17 cellular contexts compared by ENCODE assay signal in the genomic region with DNA sequence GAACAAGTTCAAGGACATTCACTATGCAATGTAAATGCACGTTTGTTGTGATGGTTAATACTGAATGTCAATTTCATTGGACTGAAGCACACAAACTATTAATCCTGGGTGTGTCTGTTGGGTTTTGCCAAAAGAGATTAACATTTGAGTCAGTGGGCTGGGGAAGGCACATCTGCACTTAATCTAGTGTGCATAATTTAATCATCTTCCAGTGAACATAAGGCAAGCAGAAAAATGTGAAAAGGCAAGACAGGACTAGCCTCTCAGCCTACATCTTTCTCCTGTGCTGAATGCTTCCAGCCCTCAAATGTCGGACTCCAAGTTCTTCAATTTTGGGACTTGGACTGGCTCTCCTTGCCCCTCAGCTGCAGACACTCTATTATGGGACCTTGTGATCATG. TPM values are rescaled to one million over a fixed set of nuclear protein-coding genes. Genes with fewer than 3 reads are reported as not detected.
DNase-seq lines count a peak whose midpoint lies in the region; ATAC-seq and TF ChIP-seq lines count a peak whose summit lies in the region.
"Had no signal": no experiment of that assay in that cellular context is flagged by ENCODE, and none has a peak within 500 bp of the region (broad histone marks: within the 10 kb centered on the region; RNA-seq: fewer than 3 reads in every experiment).

No MANE protein-coding gene starts in this region.

- no peak for TF ChIP-seq EP300 in sigmoid colon (IDR thresholded peaks at IDR 0.05)

- no peak overlapping the region for H3K9ac ChIP-seq in adipocyte (ENCODE audit: low read length)
- H3K9ac ChIP-seq: BLaER1 treated with 17β-estradiol and CSF1 and Interleukin-3, amounts not matched to agents 10 nM and 100 nM; GM23248 had no signal

- TF ChIP-seq POLR2A in sigmoid colon (IDR thresholded peaks at IDR 0.05): no peak

- no peak for ATAC-seq in foreskin keratinocyte
- ATAC-seq: GM12878 had no signal

- H3K27me3 ChIP-seq in adipocyte (replicated peaks; ENCODE audit: control insufficient read depth, insufficient read depth, low read length) (no peaks in the 10 kb centered on the region), foreskin keratinocyte (no peaks in the 10 kb centered on the region), sigmoid colon (no peaks in the 10 kb centered on the region)
- H3K27me3 ChIP-seq: BLaER1 treated with 17β-estradiol and CSF1 and Interleukin-3, amounts not matched to agents 10 nM and 100 nM had no signal

- H3K4me1 ChIP-seq in adipocyte (ENCODE audit: control insufficient read depth, insufficient read depth, low read length) (no peaks in the 10 kb centered on the region), foreskin keratinocyte (peaks cover 9% of the 10 kb centered on the region), sigmoid colon (no peaks in the 10 kb centered on the region)

- H3K4me3 ChIP-seq in adipocyte (ENCODE audit: low read length): no peak overlapping the region
- H3K4me3 ChIP-seq in sigmoid colon: no peak overlapping the region
- H3K4me3 ChIP-seq: BLaER1 treated with 17β-estradiol and CSF1 and Interleukin-3, amounts not matched to agents 10 nM and 100 nM; GM12878; GM23248 had no signal

- no peak for TF ChIP-seq CTCF in foreskin keratinocyte (conservative IDR thresholded peaks at IDR 0.05)
- no peak for TF ChIP-seq CTCF in sigmoid colon (IDR thresholded peaks at IDR 0.05)

- intact Hi-C loops in sigmoid colon (cut with DNase I): no loop called here

- H3K36me3 ChIP-seq in adipocyte (ENCODE audit: control insufficient read depth, insufficient read depth, low read length, severe bottlenecking) (peaks cover 57% of the 10 kb centered on the region), sigmoid colon (peaks cover 0 to 77% (median 10%) of the 10 kb centered on the region in 4 donors)

- H3K27ac ChIP-seq in foreskin keratinocyte: no peak overlapping the region
- no peak overlapping the region for H3K27ac ChIP-seq in sigmoid colon
- H3K27ac ChIP-seq: BLaER1 treated with 17β-estradiol and CSF1 and Interleukin-3, amounts not matched to agents 10 nM and 100 nM; GM23248; HL-60 had no signal

- peak; percentile 58 for DNase-seq in NCI-H2171 treated with DMSO at 0.1 percent for 48 hours (lab: John Stamatoyannopoulos, UW)
- no peak for DNase-seq in NCI-H2171 (lab: John Stamatoyannopoulos, UW)
- peak; percentile 35 for DNase-seq in NCI-H82 treated with DMSO at 0.1 percent for 48 hours (lab: John Stamatoyannopoulos, UW; ENCODE audit: unreplicated experiment)
- peak; percentile 34 for DNase-seq in adipocyte (ENCODE audit: low read depth)
- peak; percentile 16 to 54 for DNase-seq in foreskin keratinocyte
- DNase-seq in SKM-1 (lab: John Stamatoyannopoulos, UW; ENCODE audit: unreplicated experiment): no peak
- DNase-seq in sigmoid colon: no peak
- no peak for DNase-seq in NCI-H2107 treated with DMSO at 0.1 percent for 48 hours (lab: John Stamatoyannopoulos, UW; ENCODE audit: unreplicated experiment)
- DNase-seq: 8988T; ACHN; CD4-positive, CD25-positive, alpha-beta regulatory T cell; DMS79; GM23248; H7 had no signal

- 90 to 94% methylated on average over 2 of the region's 2 CpGs for WGBS in sigmoid colon, 2 donors

- H3K9me3 ChIP-seq in adipocyte (ENCODE audit: control insufficient read depth, low read length) (no peaks in the 10 kb centered on the region), sigmoid colon (no peaks in the 10 kb centered on the region)
- H3K9me3 ChIP-seq: BLaER1 treated with 17β-estradiol and CSF1 and Interleukin-3, amounts not matched to agents 10 nM and 100 nM had no signal

RNA-seq across cellular contexts. Expression of a gene that starts 40.1 kb away (rescaled TPM):
- total RNA-seq in foreskin keratinocyte: 16.5 and 18.9 TPM in 2 replicates
- polyA plus RNA-seq in foreskin keratinocyte: 19.5 and 20.5 TPM in 2 replicates
- 10 to 100 TPM; 12.4 to 20.0 (median 17.5) TPM for total RNA-seq in sigmoid colon
- polyA plus RNA-seq in sigmoid colon: 10 to 100 TPM; 17.8 to 29.8 (median 22.2) TPM

RNA-seq across cellular contexts. Expression of a gene that starts 40.2 kb away (rescaled TPM):
- total RNA-seq in foreskin keratinocyte (17.7 and 20.6 TPM in 2 replicates), sigmoid colon (under 1 TPM in 2 of 4 donors, not detected in 2; 0.36 to 0.95 TPM)
- polyA plus RNA-seq in foreskin keratinocyte (8.0 and 10.8 TPM in 2 replicates), sigmoid colon (1 to 10 TPM; 1.2 to 6.1 (median 1.8) TPM)

Comparison
In these comparisons a context has a peak if more than half of its experiments do, and no peak if none do; other contexts are left out.
1. DNase-seq: peak in NCI-H2171 treated with DMSO at 0.1 percent for 48 hours (single experiment), NCI-H82 treated with DMSO at 0.1 percent for 48 hours (single experiment), adipocyte (single experiment) and foreskin keratinocyte (2 of 2); none in NCI-H2171 (single experiment), SKM-1 (single experiment), sigmoid colon (single experiment) and NCI-H2107 treated with DMSO at 0.1 percent for 48 hours (single experiment).